Comparison of ENCODE assay signal across 16 cellular contexts in the genomic region with DNA sequence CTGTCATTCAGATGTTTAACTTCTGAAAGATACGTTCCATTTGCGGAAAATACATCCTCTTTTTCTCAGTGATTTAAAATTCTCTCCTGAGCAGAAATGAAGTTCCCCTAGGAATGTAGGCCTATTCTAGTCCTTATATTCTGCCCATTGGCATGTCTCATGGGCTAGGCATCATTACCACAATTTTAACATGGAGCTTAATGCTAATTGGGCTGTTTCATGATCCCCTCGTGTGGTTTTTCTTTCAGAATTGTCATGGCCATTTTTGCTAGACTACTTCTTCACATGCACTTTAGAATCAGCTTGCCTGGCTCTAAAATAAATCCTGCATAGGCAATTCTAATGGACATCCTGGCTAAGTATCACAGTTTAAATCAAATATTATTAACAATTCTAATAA. TPM values are rescaled to one million over a fixed set of nuclear protein-coding genes. Genes with fewer than 3 reads are reported as not detected.
DNase-seq lines count a peak whose midpoint lies in the region; ATAC-seq, FAIRE-seq and TF ChIP-seq lines count a peak whose summit lies in the region.
"Had no signal": no experiment of that assay in that cellular context is flagged by ENCODE, and none has a peak within 500 bp of the region (broad histone marks: within the 10 kb centered on the region; RNA-seq: fewer than 3 reads in every experiment).

No MANE protein-coding gene starts in this region.

- FAIRE-seq in GM12892 (lab: Jason Lieb, UNC): no peak
- FAIRE-seq: astrocyte, frontal cortex had no signal

- H3K4me3 ChIP-seq in fibroblast of mammary gland (ENCODE audit: control insufficient read depth, low read depth, low read length): peak overlapping the region; percentile 41

- H3K4me1 Mint-ChIP-seq in stimulated activated naive CD8-positive, alpha-beta T cell treated with anti-CD3 and anti-CD28 coated beads, Interleukin-15, Interleukin-2, amounts not matched to agents 100 ng/mL and 50 ng/mL, for 24 hours (ENCODE audit: low read depth): peaks cover 8% of the 10 kb centered on the region
- H3K4me1 Mint-ChIP-seq in stimulated activated naive CD8-positive, alpha-beta T cell treated with anti-CD3 and anti-CD28 coated beads, Interleukin-15, amount 100 ng/mL, for 72 hours: peaks cover 11% of the 10 kb centered on the region
- H3K4me1 Mint-ChIP-seq in progenitor cell of endocrine pancreas (ENCODE audit: low read depth): peaks cover 5% of the 10 kb centered on the region

- no peak overlapping the region for H3K27ac Mint-ChIP-seq in stimulated activated naive CD8-positive, alpha-beta T cell treated with anti-CD3 and anti-CD28 coated beads, Interleukin-15, Interleukin-2, amounts not matched to agents 100 ng/mL and 50 ng/mL, for 24 hours
- no peak overlapping the region for H3K27ac Mint-ChIP-seq in stimulated activated naive CD8-positive, alpha-beta T cell treated with anti-CD3 and anti-CD28 coated beads, Interleukin-15, amount 100 ng/mL, for 72 hours
- H3K27ac Mint-ChIP-seq in progenitor cell of endocrine pancreas: no peak overlapping the region
- H3K27ac Mint-ChIP-seq: activated T-cell treated with anti-CD3 and anti-CD28 coated beads, Interleukin-2, amount 50 U/mL, for 72 hours; B cell; T-helper 1 cell treated with Interleukin-12 subunit alpha and Interleukin-12 subunit beta and Interleukin-4 antibody, amounts not matched to agents 30 μg/mL and 1 μg/mL, for 36 hours had no signal

- peaks cover 48% of the 10 kb centered on the region for H3K27me3 Mint-ChIP-seq in stimulated activated naive CD8-positive, alpha-beta T cell treated with anti-CD3 and anti-CD28 coated beads, Interleukin-15, Interleukin-2, amounts not matched to agents 100 ng/mL and 50 ng/mL, for 24 hours
- H3K27me3 Mint-ChIP-seq in stimulated activated naive CD8-positive, alpha-beta T cell treated with anti-CD3 and anti-CD28 coated beads, Interleukin-15, amount 100 ng/mL, for 72 hours: peaks cover 70% of the 10 kb centered on the region
- H3K27me3 Mint-ChIP-seq in progenitor cell of endocrine pancreas: peaks cover 51% of the 10 kb centered on the region

- TF ChIP-seq POLR2A in GM12892 (IDR thresholded peaks at IDR 0.05; ENCODE audit: low read depth, low read length): no peak

- H3K36me3 Mint-ChIP-seq in stimulated activated naive CD8-positive, alpha-beta T cell treated with anti-CD3 and anti-CD28 coated beads, Interleukin-15, Interleukin-2, amounts not matched to agents 100 ng/mL and 50 ng/mL, for 24 hours (ENCODE audit: low read depth): no peaks in the 10 kb centered on the region
- H3K36me3 Mint-ChIP-seq in progenitor cell of endocrine pancreas (ENCODE audit: insufficient read depth): peaks cover 2% of the 10 kb centered on the region

- DNase-seq in stimulated activated naive CD8-positive, alpha-beta T cell treated with anti-CD3 and anti-CD28 coated beads, Interleukin-15, amount 100 ng/mL, for 72 hours: no peak
- DNase-seq in fibroblast of mammary gland (ENCODE audit: low read depth): no peak
- DNase-seq in progenitor cell of endocrine pancreas (ENCODE audit: low spot score, unreplicated experiment): no peak
- no peak for DNase-seq in GM12892 (ENCODE audit: insufficient read length)
- DNase-seq in NCI-H1105 treated with DMSO at 0.1 percent for 48 hours (lab: John Stamatoyannopoulos, UW): no peak
- DNase-seq: activated CD4-positive, CD25-positive, alpha-beta regulatory T cell treated with anti-CD3 and anti-CD28 coated beads, Interleukin-2, amount 50 U/mL, for 72 hours; activated T-cell treated with anti-CD3 and anti-CD28 coated beads, Interleukin-2, amount 50 U/mL, for 72 hours; DND-41; NCI-H1930 had no signal

- peak overlapping the region; percentile 23 for H3K4me3 Mint-ChIP-seq in stimulated activated naive CD8-positive, alpha-beta T cell treated with anti-CD3 and anti-CD28 coated beads, Interleukin-15, Interleukin-2, amounts not matched to agents 100 ng/mL and 50 ng/mL, for 24 hours
- no peak overlapping the region for H3K4me3 Mint-ChIP-seq in stimulated activated naive CD8-positive, alpha-beta T cell treated with anti-CD3 and anti-CD28 coated beads, Interleukin-15, amount 100 ng/mL, for 72 hours
- H3K4me3 Mint-ChIP-seq in progenitor cell of endocrine pancreas (ENCODE audit: low read depth): peak overlapping the region; percentile 64
- H3K4me3 Mint-ChIP-seq: T-helper 1 cell treated with Interleukin-12 subunit alpha and Interleukin-12 subunit beta and Interleukin-4 antibody, amounts not matched to agents 30 μg/mL and 1 μg/mL, for 36 hours had no signal

- no peak for ATAC-seq in stimulated activated naive CD8-positive, alpha-beta T cell treated with anti-CD3 and anti-CD28 coated beads, Interleukin-15, amount 100 ng/mL, for 72 hours
- no peak for ATAC-seq in HG03439 (IDR thresholded peaks at IDR 0.05; ENCODE audit: unreplicated experiment)
- ATAC-seq: activated T-cell treated with anti-CD3 and anti-CD28 coated beads, Interleukin-2, amount 50 U/mL, for 72 hours had no signal

- H3K9me3 Mint-ChIP-seq in stimulated activated naive CD8-positive, alpha-beta T cell treated with anti-CD3 and anti-CD28 coated beads, Interleukin-15, Interleukin-2, amounts not matched to agents 100 ng/mL and 50 ng/mL, for 24 hours: no peaks in the 10 kb centered on the region
- no peaks in the 10 kb centered on the region for H3K9me3 Mint-ChIP-seq in stimulated activated naive CD8-positive, alpha-beta T cell treated with anti-CD3 and anti-CD28 coated beads, Interleukin-15, amount 100 ng/mL, for 72 hours
- peaks cover 3% of the 10 kb centered on the region for H3K9me3 Mint-ChIP-seq in progenitor cell of endocrine pancreas (ENCODE audit: low read depth)
- H3K9me3 Mint-ChIP-seq: activated T-cell treated with anti-CD3 and anti-CD28 coated beads, Interleukin-2, amount 50 U/mL, for 72 hours; T-helper 1 cell treated with Interleukin-12 subunit alpha and Interleukin-12 subunit beta and Interleukin-4 antibody, amounts not matched to agents 30 μg/mL and 1 μg/mL, for 36 hours had no signal

- TF ChIP-seq CTCF in fibroblast of mammary gland (conservative IDR thresholded peaks at IDR 0.05; ENCODE audit: control insufficient read depth, insufficient read depth, low read depth, low read length) (no peak), progenitor cell of endocrine pancreas (IDR thresholded peaks at IDR 0.05; ENCODE audit: unreplicated experiment) (no peak)

RNA-seq across cellular contexts. Expression of a gene that starts 1.0 kb away (rescaled TPM):
- total RNA-seq in progenitor cell of endocrine pancreas: 8.9 TPM in 2 replicates
- polyA plus RNA-seq in GM12892 (2012; ENCODE audit: missing spikeins): not detected
- total RNA-seq: activated T-cell treated with anti-CD3 and anti-CD28 coated beads, Interleukin-2, amount 50 U/mL, for 72 hours; RPMI7951 had no signal

RNA-seq across cellular contexts. Expression of a gene that starts 1.4 kb away (rescaled TPM):
- 8.0 and 9.6 TPM in 2 replicates for total RNA-seq in progenitor cell of endocrine pancreas
- not detected for polyA plus RNA-seq in GM12892 (2012; ENCODE audit: missing spikeins)
- total RNA-seq: astrocyte, B cell, RPMI7951 had no signal

RNA-seq across cellular contexts. Expression of a gene that starts 53.2 kb away (rescaled TPM):
- total RNA-seq in progenitor cell of endocrine pancreas: 1.9 and 2.9 TPM in 2 replicates
- polyA plus RNA-seq in GM12892 (2012; ENCODE audit: missing spikeins): not detected
- total RNA-seq: activated T-cell treated with anti-CD3 and anti-CD28 coated beads, Interleukin-2, amount 50 U/mL, for 72 hours; astrocyte; B cell; frontal cortex; RPMI7951 had no signal

Comparison
In these comparisons a context has a peak if more than half of its experiments do, and no peak if none do; other contexts are left out.
1. H3K4me3 Mint-ChIP-seq: peak in stimulated activated naive CD8-positive, alpha-beta T cell treated with anti-CD3 and anti-CD28 coated beads, Interleukin-15, Interleukin-2, amounts not matched to agents 100 ng/mL and 50 ng/mL, for 24 hours (single experiment) and progenitor cell of endocrine pancreas (single experiment); none in stimulated activated naive CD8-positive, alpha-beta T cell treated with anti-CD3 and anti-CD28 coated beads, Interleukin-15, amount 100 ng/mL, for 72 hours (0 of 2).